ENCODE assay signal across 8 cellular contexts in genomic region chr1:39609618-39610331, GRCh38. TPM values are rescaled to one million over a fixed set of nuclear protein-coding genes. Genes with fewer than 3 reads are reported as not detected.
A peak's percentile ranks its signal among the peaks of the same experiment; 100 is the strongest.
DNase-seq lines count a peak whose midpoint lies in the region; TF ChIP-seq lines count a peak whose summit lies in the region.

No MANE protein-coding gene starts in this region.

- H3K9ac ChIP-seq in neural cell (ENCODE audit: low read length) = no peak overlapping the region

- no peaks in the 10 kb centered on the region for H4K20me1 ChIP-seq in neural cell (ENCODE audit: insufficient read depth)

- H3K4me3 ChIP-seq in epithelial cell of proximal tubule (ENCODE audit: low read depth, low read length) (no peak overlapping the region), neural cell (ENCODE audit: low read length) (no peak overlapping the region), suprapubic skin (peak overlapping the region; percentile 21)

- H3K9me2 ChIP-seq in neural cell (ENCODE audit: insufficient read depth, low read length) = no peaks in the 10 kb centered on the region

- H3K36me3 ChIP-seq in neural cell (ENCODE audit: insufficient read depth, low read length) (no peaks in the 10 kb centered on the region), suprapubic skin (no peaks in the 10 kb centered on the region)

- H3F3A ChIP-seq in neural cell (ENCODE audit: insufficient read depth, low read length, poor library complexity, severe bottlenecking) = no peaks in the 10 kb centered on the region

- peaks cover 14% of the 10 kb centered on the region for H3K4me1 ChIP-seq in suprapubic skin

- no peak for TF ChIP-seq RAD21 in neural cell (conservative IDR thresholded peaks at IDR 0.05)

- DNase-seq in activated gamma-delta T cell treated with Interleukin-2 at 50 U/mL for 16 hours (peak; percentile 74), activated gamma-delta T cell (lab: John Stamatoyannopoulos, UW) (no peak), NCI-H774 (lab: John Stamatoyannopoulos, UW) (peak; percentile 40), epithelial cell of proximal tubule (ENCODE audit: low read depth) (no peak), suprapubic skin (ENCODE audit: low spot score in 2 of 2) (peak in 1 of 2 donors; percentile 84), hepatic stellate cell (ENCODE audit: low spot score) (no peak)
- DNase-seq in activated CD8-positive, alpha-beta memory T cell treated with anti-CD3 and anti-CD28 coated beads for 48 hours (ENCODE audit: low read depth in 2 of 3, low spot score in 2 of 3) = peak; percentile 58 to 88 (median 86)

- TF ChIP-seq CTCF in epithelial cell of proximal tubule (conservative IDR thresholded peaks at IDR 0.05; ENCODE audit: low read depth, low read length) (peak; percentile 72), neural cell (IDR thresholded peaks at IDR 0.05; ENCODE audit: poor library complexity, severe bottlenecking) (peak; percentile 31), suprapubic skin (IDR thresholded peaks at IDR 0.05) (peak; percentile 26 to 91)

- H3K4me2 ChIP-seq in neural cell (ENCODE audit: low read length) = no peak overlapping the region

- H3K27ac ChIP-seq in neural cell (ENCODE audit: low read length) = no peak overlapping the region
- H3K27ac ChIP-seq in suprapubic skin = no peak overlapping the region

- H3K27me3 ChIP-seq in neural cell (ENCODE audit: insufficient read depth, low read depth, low read length) = no peaks in the 10 kb centered on the region
- H3K27me3 ChIP-seq in suprapubic skin = peaks cover 4% of the 10 kb centered on the region

- TF ChIP-seq POLR2A in suprapubic skin (IDR thresholded peaks at IDR 0.05) = no peak

- H3K79me2 ChIP-seq in neural cell (replicated peaks; ENCODE audit: insufficient read depth, low read length) = no peaks in the 10 kb centered on the region

- 16% methylated on average over 27 of the region's 42 CpGs for WGBS in suprapubic skin

- no peak for TF ChIP-seq EP300 in neural cell (conservative IDR thresholded peaks at IDR 0.05; ENCODE audit: poor library complexity, severe bottlenecking)
- TF ChIP-seq EP300 in suprapubic skin (IDR thresholded peaks at IDR 0.05) = no peak

- H3K9me3 ChIP-seq in neural cell (ENCODE audit: low read length) (no peaks in the 10 kb centered on the region), suprapubic skin (no peaks in the 10 kb centered on the region)

- no peak overlapping the region for H2AFZ ChIP-seq in neural cell (ENCODE audit: low read depth, low read length)

TF ChIP-seq in neural cell, 6 proteins besides CTCF, POLR2A, EP300 and RAD21:
- TF ChIP-seq EZH2 (IDR thresholded peaks at IDR 0.05; ENCODE audit: borderline replicate concordance, insufficient read depth, low read length, poor library complexity, severe bottlenecking) = no peak
- no peak for TF ChIP-seq MXI1 (conservative IDR thresholded peaks at IDR 0.05; ENCODE audit: poor library complexity, severe bottlenecking)

RNA-seq across cellular contexts. Expression of gene HEYL, which starts 29.7 kb away (rescaled TPM):
- 0.14 and 1.3 TPM in 2 replicates for total RNA-seq in epithelial cell of proximal tubule
- polyA plus RNA-seq in neural cell = not detected in 2 replicates
- polyA minus RNA-seq in neural cell = not detected in 2 replicates
- total RNA-seq in suprapubic skin = 1 to 10 TPM; 1.3 to 3.0 (median 1.8) TPM

RNA-seq across cellular contexts. Expression of gene PABPC4, which starts 33.2 kb away (rescaled TPM):
- total RNA-seq in epithelial cell of proximal tubule (141 and 169 TPM in 2 replicates), suprapubic skin (100 to 1,000 TPM; 133 to 187 (median 144) TPM)
- polyA plus RNA-seq in neural cell = 105 and 115 TPM in 2 replicates
- polyA minus RNA-seq in neural cell = 96.7 and 97.9 TPM in 2 replicates

Comparison
In these comparisons a context has a peak if more than half of its experiments do, and no peak if none do; other contexts are left out.
1. DNase-seq: peak in activated gamma-delta T cell treated with Interleukin-2 at 50 U/mL for 16 hours (single experiment), NCI-H774 (single experiment) and activated CD8-positive, alpha-beta memory T cell treated with anti-CD3 and anti-CD28 coated beads for 48 hours (3 of 3); none in activated gamma-delta T cell (single experiment), epithelial cell of proximal tubule (single experiment) and hepatic stellate cell (single experiment).
2. Peak in every context shown above with its lines, with median percentiles within 50 percentile points of each other: CTCF ChIP-seq.